Comparison of ENCODE assay signal across 9 cellular contexts in the genomic region with DNA sequence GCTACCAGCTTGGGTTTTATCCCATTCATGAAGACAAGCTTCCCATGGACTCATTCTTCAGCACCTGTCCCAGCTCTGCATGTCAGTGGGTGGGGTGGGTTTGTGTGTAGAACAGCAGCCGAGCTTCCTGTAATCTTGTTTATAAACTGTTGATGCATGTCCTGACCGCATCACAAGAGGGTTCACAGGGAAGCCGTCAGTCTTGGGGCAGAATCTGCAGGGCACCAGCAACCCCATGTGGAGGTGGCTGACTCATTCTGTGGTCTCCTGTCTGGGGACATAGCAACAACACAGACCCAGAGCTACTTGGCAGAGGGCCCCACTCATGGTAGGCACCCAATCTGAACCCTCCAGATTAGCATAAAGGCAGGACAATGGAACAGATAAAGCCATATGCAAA. TPM values are rescaled to one million over a fixed set of nuclear protein-coding genes. Genes with fewer than 3 reads are reported as not detected.
DNase-seq lines count a peak whose midpoint lies in the region; ATAC-seq and TF ChIP-seq lines count a peak whose summit lies in the region.
"Had no signal": no experiment of that assay in that cellular context is flagged by ENCODE, and none has a peak within 500 bp of the region (broad histone marks: within the 10 kb centered on the region; RNA-seq: fewer than 3 reads in every experiment).

No MANE protein-coding gene starts in this region.

- peak overlapping the region; percentile 62 to 84 (median 73) for H3K27ac ChIP-seq in Peyer's patch
- H3K27ac ChIP-seq: parathyroid adenoma had no signal

- H3K9me3 Mint-ChIP-seq in activated T-helper 2 cell treated with anti-CD3 and anti-CD28 coated beads, Interferon-gamma antibody, Interleukin-2, Interleukin-4, amounts not matched to agents 10 μg/mL and 5 μg/mL and 100 μg/mL, durations not matched to agents 14 hours and 24 hours and 36 hours: no peaks in the 10 kb centered on the region

- no peak overlapping the region for H3K4me3 ChIP-seq in Peyer's patch

- TF ChIP-seq CTCF in Peyer's patch (IDR thresholded peaks at IDR 0.05): peak in 2 of 6 experiments; percentile 19 to 32

- ATAC-seq in GM18873 (IDR thresholded peaks at IDR 0.05; ENCODE audit: low FRiP score, unreplicated experiment): peak; percentile 73
- ATAC-seq in HG03159 (IDR thresholded peaks at IDR 0.05; ENCODE audit: unreplicated experiment): peak; percentile 87
- ATAC-seq in left ventricle myocardium superior: peak; percentile 75

- peak overlapping the region; percentile 62 for H3K4me3 Mint-ChIP-seq in activated T-helper 2 cell treated with anti-CD3 and anti-CD28 coated beads, Interferon-gamma antibody, Interleukin-2, Interleukin-4, amounts not matched to agents 10 μg/mL and 5 μg/mL and 100 μg/mL, durations not matched to agents 14 hours and 24 hours and 36 hours (ENCODE audit: low read depth)

- in situ Hi-C loops in ACHN (cut with HindIII; ENCODE audit: low pct_ligation_motif_present, low pct_unique_long_range_greater_than_20kb, low sequenced_read_pairs): no loop called here

- H3K27me3 ChIP-seq in Peyer's patch: no peaks in the 10 kb centered on the region

- no peaks in the 10 kb centered on the region for H3K27me3 Mint-ChIP-seq in activated T-helper 2 cell treated with anti-CD3 and anti-CD28 coated beads, Interferon-gamma antibody, Interleukin-2, Interleukin-4, amounts not matched to agents 10 μg/mL and 5 μg/mL and 100 μg/mL, durations not matched to agents 14 hours and 24 hours and 36 hours (ENCODE audit: low read depth)

- peaks cover 38% of the 10 kb centered on the region for H3K4me1 Mint-ChIP-seq in activated T-helper 2 cell treated with anti-CD3 and anti-CD28 coated beads, Interferon-gamma antibody, Interleukin-2, Interleukin-4, amounts not matched to agents 10 μg/mL and 5 μg/mL and 100 μg/mL, durations not matched to agents 14 hours and 24 hours and 36 hours (ENCODE audit: low read depth)

- H3K9me3 ChIP-seq in Peyer's patch: no peaks in the 10 kb centered on the region

- no peaks in the 10 kb centered on the region for H3K36me3 ChIP-seq in Peyer's patch

- TF ChIP-seq POLR2A in Peyer's patch (IDR thresholded peaks at IDR 0.05): no peak

- peaks cover 0 to 47% (median 20%) of the 10 kb centered on the region in 4 donors for H3K4me1 ChIP-seq in Peyer's patch

- no peaks in the 10 kb centered on the region for H3K36me3 Mint-ChIP-seq in activated T-helper 2 cell treated with anti-CD3 and anti-CD28 coated beads, Interferon-gamma antibody, Interleukin-2, Interleukin-4, amounts not matched to agents 10 μg/mL and 5 μg/mL and 100 μg/mL, durations not matched to agents 14 hours and 24 hours and 36 hours (ENCODE audit: low read depth)

- intact Hi-C loops in activated T-helper 2 cell treated with anti-CD3 and anti-CD28 coated beads, Interferon-gamma antibody, Interleukin-2, Interleukin-4, amounts not matched to agents 10 μg/mL and 5 μg/mL and 100 μg/mL, durations not matched to agents 14 hours and 24 hours and 36 hours (cut with micrococcal nuclease): loop anchor here (1.0 to 5.0 kb wide), 5 partner anchors 36 to 118 kb away; partner anchors contain the start of gene DAPK2
- intact Hi-C loops in left ventricle myocardium superior (cut with micrococcal nuclease): no loop called here

- DNase-seq in ACHN (peak; percentile 90), Peyer's patch (peak in 2 of 3 donors; percentile 90 to 94), left ventricle myocardium superior (peak; percentile 73), inferior parietal cortex (ENCODE audit: extremely low spot score) (no peak)
- DNase-seq in activated T-helper 2 cell treated with anti-CD3 and anti-CD28 coated beads, Interferon-gamma antibody, Interleukin-2, Interleukin-4, amounts not matched to agents 10 μg/mL and 5 μg/mL and 100 μg/mL, durations not matched to agents 14 hours and 24 hours and 36 hours (ENCODE audit: low spot score): peak; percentile 80
- DNase-seq in stimulated activated CD4-positive, alpha-beta T cell treated with anti-CD3 and anti-CD28 coated beads, TNF-alpha, amount 100 ng/mL, for 48 hours (ENCODE audit: low read depth in 3 of 3): peak; percentile 60 to 78 (median 64)

- peak overlapping the region; percentile 88 for H3K27ac Mint-ChIP-seq in activated T-helper 2 cell treated with anti-CD3 and anti-CD28 coated beads, Interferon-gamma antibody, Interleukin-2, Interleukin-4, amounts not matched to agents 10 μg/mL and 5 μg/mL and 100 μg/mL, durations not matched to agents 14 hours and 24 hours and 36 hours

RNA-seq across cellular contexts. Expression of gene DAPK2, which starts 35.6 kb away (rescaled TPM):
- 100 to 1,000 TPM in 2 of 4 donors, 10 to 100 TPM in 2; 64.6 to 189 (median 125) TPM for total RNA-seq in Peyer's patch
- 1.9 and 2.0 TPM in 2 replicates for total RNA-seq in activated T-helper 2 cell treated with anti-CD3 and anti-CD28 coated beads, Interferon-gamma antibody, Interleukin-2, Interleukin-4, amounts not matched to agents 10 μg/mL and 5 μg/mL and 100 μg/mL, durations not matched to agents 14 hours and 24 hours and 36 hours
- total RNA-seq in left ventricle myocardium superior: 43.4 TPM

Comparison
In these comparisons a context has a peak if more than half of its experiments do, and no peak if none do; other contexts are left out.
1. RNA of gene DAPK2, which starts 35.6 kb away (total RNA-seq): 64.6 to 189 TPM in Peyer's patch and 43.4 TPM in left ventricle myocardium superior (single experiment); 1.9 to 2.0 TPM in activated T-helper 2 cell treated with anti-CD3 and anti-CD28 coated beads, Interferon-gamma antibody, Interleukin-2, Interleukin-4, amounts not matched to agents 10 μg/mL and 5 μg/mL and 100 μg/mL, durations not matched to agents 14 hours and 24 hours and 36 hours; every median in the first group is over 10 times any median in the second.
2. Peak in every context shown above with its lines, with median percentiles within 50 percentile points of each other: ATAC-seq.